ENCODE assay signal across 8 cellular contexts in genomic region chr20:3173582-3174441, GRCh38. TPM values are rescaled to one million over a fixed set of nuclear protein-coding genes. Genes with fewer than 3 reads are reported as not detected.
DNase-seq lines count a peak whose midpoint lies in the region; ATAC-seq and TF ChIP-seq lines count a peak whose summit lies in the region.

No MANE protein-coding gene starts in this region.

- no peak for TF ChIP-seq CTCF in colonic mucosa (IDR thresholded peaks at IDR 0.05)

- no peaks in the 10 kb centered on the region for H3K79me2 ChIP-seq in ACC112 (ENCODE audit: control insufficient read depth, insufficient read depth, low read length, unreplicated experiment)

- peaks cover 11% of the 10 kb centered on the region for H3K4me1 ChIP-seq in ACC112 (ENCODE audit: control insufficient read depth, insufficient read depth, low read length, unreplicated experiment)
- no peaks in the 10 kb centered on the region for H3K4me1 ChIP-seq in colonic mucosa

- H3K4me3 ChIP-seq in ACC112 (ENCODE audit: low read depth, low read length) (peak overlapping the region; percentile 82), colonic mucosa (peak overlapping the region; percentile 93)

- peak overlapping the region; percentile 44 to 91 for H3K9ac ChIP-seq in colonic mucosa (ENCODE audit: low read depth in 2 of 2, low read length in 2 of 2)

- no peak overlapping the region for H3K27ac ChIP-seq in ACC112 (ENCODE audit: low read depth, low read length)
- peak overlapping the region; percentile 23 for H3K27ac ChIP-seq in colonic mucosa

- intact Hi-C loops in colonic mucosa (cut with DNase I) (no loop called here), left colon (cut with DNase I, micrococcal nuclease) (no loop called here)

- H3K27me3 ChIP-seq in ACC112 (ENCODE audit: insufficient read depth, low read length) (0 out of 2 replicates have a peak, but pooled peaks cover 5% of the 10 kb centered on the region), colonic mucosa (peaks cover 4% of the 10 kb centered on the region)

- H2AFZ ChIP-seq in ACC112 (ENCODE audit: low read length, unreplicated experiment) = peak overlapping the region; percentile 89

- peak; percentile 79 to 91 for DNase-seq in NCI-H446 (lab: John Stamatoyannopoulos, UW)
- DNase-seq in activated CD4-positive, alpha-beta T cell treated with anti-CD3 and anti-CD28 coated beads for 48 hours = peak; percentile 92
- DNase-seq in colonic mucosa = peak; percentile 91
- DNase-seq in left colon = peak; percentile 84 to 94
- DNase-seq in stimulated activated CD4-positive, alpha-beta T cell treated with anti-CD3 and anti-CD28 coated beads, Interleukin-1b, Interleukin-23, amount 100 ng/mL, for 4 hours (ENCODE audit: low read depth in 2 of 2) = peak; percentile 86 to 96

- ATAC-seq in GM18858 (IDR thresholded peaks at IDR 0.05; ENCODE audit: unreplicated experiment) = peak; percentile 47
- ATAC-seq in HG03135 (IDR thresholded peaks at IDR 0.05; ENCODE audit: unreplicated experiment) = peak; percentile 78
- ATAC-seq in left colon = peak; percentile 92

- H3K36me3 ChIP-seq in ACC112 (ENCODE audit: insufficient read depth, low read length) = no peaks in the 10 kb centered on the region
- no peaks in the 10 kb centered on the region for H3K36me3 ChIP-seq in colonic mucosa

- no peaks in the 10 kb centered on the region for H3K9me3 ChIP-seq in colonic mucosa

RNA-seq across cellular contexts. Expression of gene LZTS3, which starts 0.5 kb away (rescaled TPM):
- total RNA-seq in colonic mucosa (1 to 10 TPM; 7.9 to 8.3 TPM), left colon (10 to 100 TPM in 1 of 2 donors, 1 to 10 TPM in 1; 5.5 to 10.9 TPM)

RNA-seq across cellular contexts. Expression of gene FASTKD5, which starts 14.1 kb away (rescaled TPM):
- 10 to 100 TPM; 17.3 to 19.8 TPM for total RNA-seq in colonic mucosa
- total RNA-seq in left colon = 10 to 100 TPM; 15.4 to 16.5 TPM

RNA-seq across cellular contexts. Expression of gene UBOX5, which starts 14.1 kb away (rescaled TPM):
- total RNA-seq in colonic mucosa (1 to 10 TPM; 6.5 to 6.6 TPM), left colon (1 to 10 TPM; 6.6 to 6.8 TPM)

RNA-seq across cellular contexts. Expression of gene DDRGK1, which starts 30.7 kb away (rescaled TPM):
- total RNA-seq in colonic mucosa = 10 to 100 TPM; 57.8 to 88.6 TPM
- total RNA-seq in left colon = 10 to 100 TPM; 50.4 to 70.3 TPM

RNA-seq across cellular contexts. Expression of gene ITPA, which starts 35.5 kb away (rescaled TPM):
- total RNA-seq in colonic mucosa (10 to 100 TPM; 35.2 to 67.6 TPM), left colon (10 to 100 TPM; 44.8 to 46.3 TPM)
